ENCODE assay signal across 1 cellular context in genomic region chr2:233462202-233462785, GRCh38.
TF ChIP-seq lines count a peak whose summit lies in the region.

No MANE protein-coding gene starts in this region.

TF ChIP-seq in HepG2, 621 proteins besides CTCF, POLR2A, EP300 and RAD21 (continued from another document):
- TF ChIP-seq PPARG (CRISPR knock-in tag; conservative IDR thresholded peaks at IDR 0.05) (no peak), BCLAF1 (IDR thresholded peaks at IDR 0.05) (no peak), MLXIP (CRISPR knock-in tag; IDR thresholded peaks at IDR 0.05; ENCODE audit: borderline replicate concordance) (no peak)
